19 cellular contexts compared by ENCODE assay signal in the genomic region with DNA sequence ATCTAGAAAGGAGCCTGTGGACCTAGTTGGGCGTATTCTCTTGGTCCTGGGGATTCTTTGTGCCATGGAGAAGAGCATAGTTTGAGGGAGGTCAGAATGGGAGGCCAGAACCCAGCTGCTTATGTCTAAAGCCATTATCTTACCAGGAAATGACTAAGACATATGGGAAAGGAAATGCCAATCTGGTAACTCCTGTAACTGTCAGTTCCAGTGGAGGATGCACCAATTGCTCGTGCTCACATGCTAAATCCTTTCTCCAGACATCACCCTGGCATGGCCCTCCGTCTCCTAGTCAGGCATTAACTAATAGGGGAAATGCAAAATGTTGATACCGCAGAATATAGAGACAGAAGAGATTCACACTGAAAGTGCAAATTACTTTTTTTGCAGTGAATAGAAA.
DNase-seq lines count a peak whose midpoint lies in the region; ATAC-seq and TF ChIP-seq lines count a peak whose summit lies in the region.
"Had no signal": no experiment of that assay in that cellular context is flagged by ENCODE, and none has a peak within 500 bp of the region (broad histone marks: within the 10 kb centered on the region; RNA-seq: fewer than 3 reads in every experiment).

No MANE protein-coding gene starts in this region.

- no peak for ATAC-seq in gastrocnemius medialis
- ATAC-seq: HepG2, left lobe of liver had no signal

- no peak overlapping the region for H3K4me3 Mint-ChIP-seq in neural progenitor cell
- H3K4me3 Mint-ChIP-seq: activated naive CD4-positive, alpha-beta T cell treated with anti-CD3 and anti-CD28 coated beads, Interleukin-2, amount 10 ng/mL, durations not matched to agents 7 days and 5 days; CD4-positive, CD25-positive, alpha-beta regulatory T cell; naive B cell had no signal

- H3K9me3 ChIP-seq in neural progenitor cell (ENCODE audit: low read depth) (no peaks in the 10 kb centered on the region), gastrocnemius medialis (no peaks in the 10 kb centered on the region)
- H3K9me3 ChIP-seq: thoracic aorta had no signal

- H3K27me3 Mint-ChIP-seq in neural progenitor cell (ENCODE audit: insufficient read depth, low read depth) = peaks cover 4% of the 10 kb centered on the region
- H3K27me3 Mint-ChIP-seq: activated naive CD4-positive, alpha-beta T cell treated with anti-CD3 and anti-CD28 coated beads, Interleukin-2, amount 10 ng/mL, durations not matched to agents 7 days and 5 days; CD4-positive, CD25-positive, alpha-beta regulatory T cell had no signal

- H3K4me3 ChIP-seq in NB4 (ENCODE audit: low read depth, low read length) = no peak overlapping the region
- no peak overlapping the region for H3K4me3 ChIP-seq in epithelial cell of esophagus (ENCODE audit: low read length)
- H3K4me3 ChIP-seq in neural progenitor cell = no peak overlapping the region
- H3K4me3 ChIP-seq in gastrocnemius medialis = no peak overlapping the region
- H3K4me3 ChIP-seq: thoracic aorta had no signal

- no peaks in the 10 kb centered on the region for H3K9me3 Mint-ChIP-seq in neural progenitor cell

- H3K36me3 ChIP-seq in neural progenitor cell (no peaks in the 10 kb centered on the region), gastrocnemius medialis (no peaks in the 10 kb centered on the region)

- in situ Hi-C loops in gastrocnemius medialis (cut with MboI; ENCODE audit: low sequenced_read_pairs in 4 of 4) = no loop called here

- intact Hi-C loops in gastrocnemius medialis (cut with DNase I; ENCODE audit: low total_unique reads) = no loop called here

- DNase-seq in EL (peak; percentile 85), NB4 (ENCODE audit: low read depth) (peak; percentile 13), epithelial cell of esophagus (ENCODE audit: low read depth) (peak; percentile 57), renal cortical epithelial cell (ENCODE audit: low read depth) (peak; percentile 49), neural progenitor cell (ENCODE audit: low spot score) (no peak), gastrocnemius medialis (no peak), NCI-H2081 (lab: John Stamatoyannopoulos, UW) (no peak)
- DNase-seq: activated CD4-positive, alpha-beta T cell treated with anti-CD3 and anti-CD28 coated beads for 1 hour; activated CD8-positive, alpha-beta memory T cell treated with anti-CD3 and anti-CD28 coated beads, Interleukin-2, amount 50 U/mL, for 48 hours; activated naive CD4-positive, alpha-beta T cell treated with anti-CD3 and anti-CD28 coated beads, Interleukin-2, amount 10 ng/mL, durations not matched to agents 7 days and 5 days; caudate nucleus; CD4-positive, CD25-positive, alpha-beta regulatory T cell; naive B cell; NCI-H1417 treated with DMSO at 0.1 percent for 48 hours; NCI-H446 treated with DMSO at 0.1 percent for 48 hours; OCI-M1 had no signal

- H3K9ac ChIP-seq in neural progenitor cell = no peak overlapping the region

- no peak for TF ChIP-seq CTCF in NB4 (IDR thresholded peaks at IDR 0.05; ENCODE audit: low read depth, low read length)
- no peak for TF ChIP-seq CTCF in epithelial cell of esophagus (IDR thresholded peaks at IDR 0.05; ENCODE audit: insufficient read depth, low read depth, low read length, missing control alignments)
- TF ChIP-seq CTCF in neural progenitor cell (IDR thresholded peaks at IDR 0.05) = no peak
- no peak for TF ChIP-seq CTCF in gastrocnemius medialis (IDR thresholded peaks at IDR 0.05 in 4 of 5, conservative IDR thresholded peaks at IDR 0.05 in 1 of 5)

- H3K79me2 ChIP-seq in neural progenitor cell (ENCODE audit: low read depth) = no peaks in the 10 kb centered on the region

- no peak overlapping the region for H3K4me2 ChIP-seq in neural progenitor cell

- H3K4me1 Mint-ChIP-seq in neural progenitor cell = peaks cover 8% of the 10 kb centered on the region
- H3K4me1 Mint-ChIP-seq: activated naive CD4-positive, alpha-beta T cell treated with anti-CD3 and anti-CD28 coated beads, Interleukin-2, amount 10 ng/mL, durations not matched to agents 7 days and 5 days; CD4-positive, CD25-positive, alpha-beta regulatory T cell; naive B cell had no signal

- TF ChIP-seq POLR2A in NB4 (IDR thresholded peaks at IDR 0.05; ENCODE audit: extremely low read depth, insufficient read length) (no peak), gastrocnemius medialis (IDR thresholded peaks at IDR 0.05) (no peak)

- H3F3A ChIP-seq in neural progenitor cell (ENCODE audit: low read depth) = peaks cover 12% of the 10 kb centered on the region

- H3K27ac ChIP-seq in neural progenitor cell = no peak overlapping the region
- no peak overlapping the region for H3K27ac ChIP-seq in gastrocnemius medialis
- H3K27ac ChIP-seq: thoracic aorta had no signal

- no peaks in the 10 kb centered on the region for H3K27me3 ChIP-seq in neural progenitor cell
- no peaks in the 10 kb centered on the region for H3K27me3 ChIP-seq in gastrocnemius medialis

- H3K36me3 Mint-ChIP-seq in neural progenitor cell = no peaks in the 10 kb centered on the region
- H3K36me3 Mint-ChIP-seq: activated naive CD4-positive, alpha-beta T cell treated with anti-CD3 and anti-CD28 coated beads, Interleukin-2, amount 10 ng/mL, durations not matched to agents 7 days and 5 days; CD4-positive, CD25-positive, alpha-beta regulatory T cell; naive B cell had no signal

- H3K4me1 ChIP-seq in neural progenitor cell (peaks cover 20% of the 10 kb centered on the region), gastrocnemius medialis (no peaks in the 10 kb centered on the region)

- no peak overlapping the region for H3K27ac Mint-ChIP-seq in neural progenitor cell
- H3K27ac Mint-ChIP-seq: activated naive CD4-positive, alpha-beta T cell treated with anti-CD3 and anti-CD28 coated beads, Interleukin-2, amount 10 ng/mL, durations not matched to agents 7 days and 5 days; CD4-positive, CD25-positive, alpha-beta regulatory T cell; naive B cell had no signal

- no peak overlapping the region for H2AFZ ChIP-seq in neural progenitor cell (replicated peaks)

- no peaks in the 10 kb centered on the region for H4K20me1 ChIP-seq in neural progenitor cell (ENCODE audit: low read depth)

Comparison
In these comparisons a context has a peak if more than half of its experiments do, and no peak if none do; other contexts are left out.
1. DNase-seq: peak in EL (single experiment), NB4 (single experiment), epithelial cell of esophagus (single experiment) and renal cortical epithelial cell (single experiment); none in neural progenitor cell (single experiment), gastrocnemius medialis (0 of 2) and NCI-H2081 (0 of 2).